8 cellular contexts compared by ENCODE assay signal in the genomic region with DNA sequence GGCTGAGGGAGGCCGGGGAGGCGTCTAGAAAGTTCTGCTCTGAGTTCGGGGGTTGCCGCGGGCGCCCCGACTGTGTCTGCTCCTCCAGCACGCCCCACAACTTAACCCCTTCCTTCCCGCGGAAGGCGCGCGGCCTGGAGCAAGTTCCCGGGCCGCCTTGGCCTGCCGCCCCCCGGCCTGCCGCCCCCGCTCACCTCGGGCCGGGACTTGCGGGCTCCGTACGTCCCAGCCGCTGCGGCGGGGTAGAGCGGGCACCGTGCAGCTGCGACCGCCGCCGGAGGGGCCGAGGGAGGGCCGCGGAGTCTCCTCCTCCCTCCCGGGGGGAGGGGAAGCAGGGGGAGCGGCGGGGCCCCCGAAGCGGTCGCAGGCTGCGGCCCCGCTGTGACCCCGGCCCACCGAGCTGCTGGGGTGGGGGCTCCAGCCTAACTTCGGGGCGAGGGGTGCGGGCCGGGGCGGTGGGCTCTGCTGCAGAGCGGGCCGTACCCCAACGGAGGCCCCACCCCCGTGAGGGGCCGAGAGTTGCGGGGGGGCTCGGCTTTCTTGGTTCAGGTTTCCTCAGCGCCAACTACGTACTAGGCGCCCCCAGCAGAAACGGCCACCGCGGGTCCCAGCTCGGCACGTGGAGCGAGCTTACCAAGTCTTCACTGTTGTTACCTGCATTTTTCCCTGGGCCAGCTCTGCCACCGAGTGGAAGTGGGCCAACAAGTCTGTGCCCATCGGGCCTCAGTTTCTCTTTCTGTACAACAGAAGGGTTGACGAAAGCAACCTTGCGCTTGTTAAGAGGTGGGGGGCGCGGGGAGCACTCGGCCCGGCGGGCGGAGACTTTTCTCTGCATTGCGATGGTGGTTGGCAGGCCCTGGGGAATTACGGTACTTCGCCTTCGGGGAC. TPM values are rescaled to one million over a fixed set of nuclear protein-coding genes. Genes with fewer than 3 reads are reported as not detected.
DNase-seq lines count a peak whose midpoint lies in the region; ATAC-seq and TF ChIP-seq lines count a peak whose summit lies in the region.

Gene CCDC102A, minus strand, starts transcription at position 266 of the 888 bp plus-strand sequence. CDS start 7,394 bp downstream, outside the sequence.

- H3K9me3 Mint-ChIP-seq in natural killer cell: no peaks in the 10 kb centered on the region

- H3K27ac ChIP-seq in esophagus squamous epithelium: peak within 1 kb of the TSS; percentile 87 to 96 (median 91)
- H3K27ac ChIP-seq in uterus: peak within 1 kb of the TSS; percentile 91 to 94

- peak within 1 kb of the TSS; percentile 83 to 99 (median 92) for H3K4me3 ChIP-seq in esophagus squamous epithelium
- H3K4me3 ChIP-seq in uterus: peak within 1 kb of the TSS; percentile 70 to 92

- TF ChIP-seq POLR2A in esophagus squamous epithelium (IDR thresholded peaks at IDR 0.05) (no peak), uterus (IDR thresholded peaks at IDR 0.05) (peak in 1 of 2 donors; percentile 18)

- ATAC-seq in GM21717 (IDR thresholded peaks at IDR 0.05; ENCODE audit: unreplicated experiment) (peak; percentile 19), natural killer cell (peak; percentile 29 to 35 (median 32))

- no peaks in the 10 kb centered on the region for H3K36me3 ChIP-seq in esophagus squamous epithelium
- H3K36me3 ChIP-seq in uterus: no peaks in the 10 kb centered on the region

- TF ChIP-seq CTCF in GM10248 (IDR thresholded peaks at IDR 0.05; ENCODE audit: control extremely low read depth, extremely low read depth, low read depth, missing control alignments) (no peak), esophagus squamous epithelium (IDR thresholded peaks at IDR 0.05) (no peak), natural killer cell (IDR thresholded peaks at IDR 0.05) (no peak), uterus (IDR thresholded peaks at IDR 0.05) (no peak)

- no peaks in the 10 kb centered on the region for H3K27me3 ChIP-seq in esophagus squamous epithelium
- no peaks in the 10 kb centered on the region for H3K27me3 ChIP-seq in uterus

- POLR2A ChIA-PET in GM10248 (lab: Yijun Ruan, JAX): interaction anchor here (1.5 to 1.8 kb wide), 2 partner anchors 8 to 10 kb away, joined by 3 to 8 read pairs; no protein-coding TSS in a partner anchor

- no peaks in the 10 kb centered on the region for H3K9me3 ChIP-seq in esophagus squamous epithelium
- no peaks in the 10 kb centered on the region for H3K9me3 ChIP-seq in uterus

- H3K4me1 Mint-ChIP-seq in natural killer cell: peaks cover 61 to 81% of the 10 kb centered on the region in 2 donors

- DNase-seq in GM10248 (ENCODE audit: extremely low spot score) (peak; percentile 29), KBM-7 (peak; percentile 50), esophagus squamous epithelium (lab: John Stamatoyannopoulos, UW) (no peak), natural killer cell (peak; percentile 39), uterus (peak in 1 of 2 donors; percentile 49), NCI-H1694 (lab: John Stamatoyannopoulos, UW) (no peak)
- DNase-seq in activated CD8-positive, alpha-beta memory T cell treated with anti-CD3 and anti-CD28 coated beads, Interleukin-2, amount 50 U/mL, for 4 hours: peak; percentile 54

- no peaks in the 10 kb centered on the region for H3K36me3 Mint-ChIP-seq in natural killer cell

- H3K4me1 ChIP-seq in esophagus squamous epithelium (peaks cover 47 to 75% (median 54%) of the 10 kb centered on the region in 3 donors), uterus (peaks cover 5 to 21% of the 10 kb centered on the region in 2 donors)

- intact Hi-C loops in esophagus squamous epithelium (cut with DNase I) (no loop called here), natural killer cell (cut with micrococcal nuclease) (loop anchor here (2.0 to 5.0 kb wide), 3 partner anchors 41 to 201 kb away; partner anchors contain the start of genes DOK4 and KATNB1), uterus (cut with DNase I; ENCODE audit: low total_unique reads) (no loop called here)

- in situ Hi-C loops in KBM-7 (cut with MboI; ENCODE audit: low pct_unique_long_range_greater_than_20kb, low sequenced_read_pairs): no loop called here

- no peaks in the 10 kb centered on the region for H3K27me3 Mint-ChIP-seq in natural killer cell (ENCODE audit: low read depth in 2 of 2)

- CTCF ChIA-PET in GM10248 (lab: Yijun Ruan, JAX): interaction anchor here (1.0 to 2.7 kb wide), 10 partner anchors 9 to 237 kb away, joined by 3 to 16 read pairs (median 5); partner anchors contain the start of gene POLR2C

- peak within 1 kb of the TSS; percentile 99 for H3K27ac Mint-ChIP-seq in natural killer cell

- WGBS in esophagus squamous epithelium, 2 donors: 0% methylated on average over 1 of the region's 81 CpGs; no CpG with 5 or more reads in 1 of the 2 donors

- H3K4me3 Mint-ChIP-seq in natural killer cell: peak within 1 kb of the TSS; percentile 90

RNA-seq across cellular contexts. Expression of gene CCDC102A, which starts in this region (rescaled TPM):
- 10 to 100 TPM in 1 of 4 donors, 1 to 10 TPM in 3; 3.5 to 10.9 (median 6.9) TPM for total RNA-seq in esophagus squamous epithelium
- 10 to 100 TPM; 15.5 to 24.4 (median 17.1) TPM for total RNA-seq in natural killer cell
- total RNA-seq in uterus: 10 to 100 TPM in 3 of 4 donors, 1 to 10 TPM in 1; 8.7 to 23.6 (median 22.0) TPM

Comparison
In these comparisons a context has a peak if more than half of its experiments do, and no peak if none do; other contexts are left out.
1. DNase-seq: peak in GM10248 (single experiment), KBM-7 (single experiment), activated CD8-positive, alpha-beta memory T cell treated with anti-CD3 and anti-CD28 coated beads, Interleukin-2, amount 50 U/mL, for 4 hours (single experiment) and natural killer cell (single experiment); none in esophagus squamous epithelium (single experiment) and NCI-H1694 (single experiment).